1 cellular context compared by ENCODE assay signal in the genomic region with DNA sequence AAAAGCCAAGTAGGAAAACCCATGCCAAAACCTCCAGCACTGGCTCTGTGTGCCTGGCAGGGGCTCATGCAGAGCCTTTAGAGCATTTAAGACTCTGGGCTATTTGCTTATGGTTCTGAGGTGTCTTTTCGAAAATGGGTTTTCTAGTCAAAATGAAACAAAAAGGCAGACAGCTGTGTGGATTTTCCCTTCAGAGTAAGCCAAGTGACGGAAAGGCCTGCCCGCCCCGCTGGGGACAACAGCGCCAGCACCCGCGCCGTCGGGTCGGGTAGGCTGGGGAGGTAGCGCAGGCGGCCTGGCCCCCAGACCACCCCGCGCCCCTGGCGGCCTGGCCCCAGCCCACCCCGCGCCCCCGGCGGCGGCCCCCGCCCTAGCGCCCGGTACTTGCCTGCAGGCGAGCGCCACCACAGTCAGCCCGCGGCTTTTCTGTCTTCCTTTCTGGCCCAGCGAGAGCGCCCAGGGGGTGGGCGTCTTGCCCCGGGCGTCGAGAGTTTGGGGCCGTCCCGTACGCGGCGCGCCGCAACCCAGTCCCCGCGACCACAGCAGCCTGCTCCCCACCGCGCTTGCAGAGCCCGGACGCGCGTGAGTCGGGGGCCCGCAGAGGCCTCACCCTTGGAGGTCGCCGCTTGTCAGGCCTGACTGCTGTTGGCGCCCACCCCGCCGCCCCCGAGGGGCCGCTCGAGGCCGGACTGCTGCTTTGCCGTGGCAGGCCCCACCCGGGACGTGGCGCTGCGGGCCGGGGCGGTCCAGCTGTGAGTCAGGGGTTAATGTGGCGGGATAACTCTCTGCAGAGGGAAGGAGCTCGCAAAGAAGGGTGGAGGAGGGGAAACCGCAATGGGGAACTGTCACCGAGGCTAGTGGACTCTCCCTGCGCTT.
TF ChIP-seq lines count a peak whose summit lies in the region.

A gene with protein sequence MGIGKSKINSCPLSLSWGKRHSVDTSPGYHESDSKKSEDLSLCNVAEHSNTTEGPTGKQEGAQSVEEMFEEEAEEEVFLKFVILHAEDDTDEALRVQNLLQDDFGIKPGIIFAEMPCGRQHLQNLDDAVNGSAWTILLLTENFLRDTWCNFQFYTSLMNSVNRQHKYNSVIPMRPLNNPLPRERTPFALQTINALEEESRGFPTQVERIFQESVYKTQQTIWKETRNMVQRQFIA (minus strand): TSS at position 771 of the 876 bp plus-strand sequence. CDS start 21,223 bp downstream, outside the sequence.

TF ChIP-seq in GM12878, 131 proteins besides CTCF, POLR2A, EP300 and RAD21 (continued from another document and continues in another):
- TF ChIP-seq, protein P1, sequence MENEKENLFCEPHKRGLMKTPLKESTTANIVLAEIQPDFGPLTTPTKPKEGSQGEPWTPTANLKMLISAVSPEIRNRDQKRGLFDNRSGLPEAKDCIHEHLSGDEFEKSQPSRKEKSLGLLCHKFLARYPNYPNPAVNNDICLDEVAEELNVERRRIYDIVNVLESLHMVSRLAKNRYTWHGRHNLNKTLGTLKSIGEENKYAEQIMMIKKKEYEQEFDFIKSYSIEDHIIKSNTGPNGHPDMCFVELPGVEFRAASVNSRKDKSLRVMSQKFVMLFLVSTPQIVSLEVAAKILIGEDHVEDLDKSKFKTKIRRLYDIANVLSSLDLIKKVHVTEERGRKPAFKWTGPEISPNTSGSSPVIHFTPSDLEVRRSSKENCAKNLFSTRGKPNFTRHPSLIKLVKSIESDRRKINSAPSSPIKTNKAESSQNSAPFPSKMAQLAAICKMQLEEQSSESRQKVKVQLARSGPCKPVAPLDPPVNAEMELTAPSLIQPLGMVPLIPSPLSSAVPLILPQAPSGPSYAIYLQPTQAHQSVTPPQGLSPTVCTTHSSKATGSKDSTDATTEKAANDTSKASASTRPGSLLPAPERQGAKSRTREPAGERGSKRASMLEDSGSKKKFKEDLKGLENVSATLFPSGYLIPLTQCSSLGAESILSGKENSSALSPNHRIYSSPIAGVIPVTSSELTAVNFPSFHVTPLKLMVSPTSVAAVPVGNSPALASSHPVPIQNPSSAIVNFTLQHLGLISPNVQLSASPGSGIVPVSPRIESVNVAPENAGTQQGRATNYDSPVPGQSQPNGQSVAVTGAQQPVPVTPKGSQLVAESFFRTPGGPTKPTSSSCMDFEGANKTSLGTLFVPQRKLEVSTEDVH (IDR thresholded peaks at IDR 0.05; ENCODE audit: low read depth, partially characterized antibody), result no peak
- no peak; the same call in 1 of the 2 replicates for TF ChIP-seq RCOR1 (conservative IDR thresholded peaks at IDR 0.05; ENCODE audit: low read depth, low read length)
- TF ChIP-seq JUNB (IDR thresholded peaks at IDR 0.05), result peak; percentile 90
- TF ChIP-seq NFXL1 (IDR thresholded peaks at IDR 0.05; ENCODE audit: borderline replicate concordance), result no peak
- no peak; the same call in 1 of the 2 replicates for TF ChIP-seq MTA2 (IDR thresholded peaks at IDR 0.05; ENCODE audit: low read depth)
- peak; percentile 58; the same call in 1 of the 2 replicates for TF ChIP-seq CREB1 (IDR thresholded peaks at IDR 0.05; ENCODE audit: low read depth)
- TF ChIP-seq FOS (IDR thresholded peaks at IDR 0.05; ENCODE audit: borderline replicate concordance, extremely low read depth, insufficient read length), result no peak
- TF ChIP-seq, protein P2, sequence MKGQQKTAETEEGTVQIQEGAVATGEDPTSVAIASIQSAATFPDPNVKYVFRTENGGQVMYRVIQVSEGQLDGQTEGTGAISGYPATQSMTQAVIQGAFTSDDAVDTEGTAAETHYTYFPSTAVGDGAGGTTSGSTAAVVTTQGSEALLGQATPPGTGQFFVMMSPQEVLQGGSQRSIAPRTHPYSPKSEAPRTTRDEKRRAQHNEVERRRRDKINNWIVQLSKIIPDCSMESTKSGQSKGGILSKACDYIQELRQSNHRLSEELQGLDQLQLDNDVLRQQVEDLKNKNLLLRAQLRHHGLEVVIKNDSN (IDR thresholded peaks at IDR 0.05; ENCODE audit: borderline replicate concordance, extremely low read length, insufficient read depth, low read depth, low read length), result no peak
- TF ChIP-seq HDAC6 (IDR thresholded peaks at IDR 0.05; ENCODE audit: unreplicated experiment), result no peak
- no peak for TF ChIP-seq KDM1A (IDR thresholded peaks at IDR 0.05; ENCODE audit: borderline replicate concordance)
- TF ChIP-seq ESRRA (IDR thresholded peaks at IDR 0.05; ENCODE audit: low read length), result no peak
- 0 out of 2 replicates have a peak, but pooled peaks have one; percentile 50 for TF ChIP-seq ZBED1 (IDR thresholded peaks at IDR 0.05; ENCODE audit: borderline replicate concordance)
- peak in 1 of 2 experiments; percentile 21; a peak in 1 of 3 replicates for TF ChIP-seq EGR1 (IDR thresholded peaks at IDR 0.05; ENCODE audit: borderline replicate concordance in 1 of 2, low read depth in 2 of 2, low read length in 2 of 2)
- TF ChIP-seq, protein P3, sequence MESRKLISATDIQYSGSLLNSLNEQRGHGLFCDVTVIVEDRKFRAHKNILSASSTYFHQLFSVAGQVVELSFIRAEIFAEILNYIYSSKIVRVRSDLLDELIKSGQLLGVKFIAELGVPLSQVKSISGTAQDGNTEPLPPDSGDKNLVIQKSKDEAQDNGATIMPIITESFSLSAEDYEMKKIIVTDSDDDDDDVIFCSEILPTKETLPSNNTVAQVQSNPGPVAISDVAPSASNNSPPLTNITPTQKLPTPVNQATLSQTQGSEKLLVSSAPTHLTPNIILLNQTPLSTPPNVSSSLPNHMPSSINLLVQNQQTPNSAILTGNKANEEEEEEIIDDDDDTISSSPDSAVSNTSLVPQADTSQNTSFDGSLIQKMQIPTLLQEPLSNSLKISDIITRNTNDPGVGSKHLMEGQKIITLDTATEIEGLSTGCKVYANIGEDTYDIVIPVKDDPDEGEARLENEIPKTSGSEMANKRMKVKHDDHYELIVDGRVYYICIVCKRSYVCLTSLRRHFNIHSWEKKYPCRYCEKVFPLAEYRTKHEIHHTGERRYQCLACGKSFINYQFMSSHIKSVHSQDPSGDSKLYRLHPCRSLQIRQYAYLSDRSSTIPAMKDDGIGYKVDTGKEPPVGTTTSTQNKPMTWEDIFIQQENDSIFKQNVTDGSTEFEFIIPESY (IDR thresholded peaks at IDR 0.05), result no peak
- no peak for TF ChIP-seq CHD1 (IDR thresholded peaks at IDR 0.05; ENCODE audit: low read depth, low read length)
- TF ChIP-seq JUND (IDR thresholded peaks at IDR 0.05; ENCODE audit: low read depth, low read length), result peak; percentile 66
- TF ChIP-seq SUZ12 (IDR thresholded peaks at IDR 0.05; ENCODE audit: unreplicated experiment), result no peak
- no peak for TF ChIP-seq TBL1XR1 (IDR thresholded peaks at IDR 0.05; ENCODE audit: low read depth, low read length)
- no peak for TF ChIP-seq POLR2AphosphoS2 (IDR thresholded peaks at IDR 0.05; ENCODE audit: low read depth, low read length)
- TF ChIP-seq ETV6 (conservative IDR thresholded peaks at IDR 0.05 in 1 of 2, IDR thresholded peaks at IDR 0.05 in 1 of 2; ENCODE audit: borderline replicate concordance in 1 of 2, low read depth in 1 of 2), result peak in 1 of 2 experiments; percentile 64; a peak in 1 of 4 replicates
- TF ChIP-seq, protein P4, sequence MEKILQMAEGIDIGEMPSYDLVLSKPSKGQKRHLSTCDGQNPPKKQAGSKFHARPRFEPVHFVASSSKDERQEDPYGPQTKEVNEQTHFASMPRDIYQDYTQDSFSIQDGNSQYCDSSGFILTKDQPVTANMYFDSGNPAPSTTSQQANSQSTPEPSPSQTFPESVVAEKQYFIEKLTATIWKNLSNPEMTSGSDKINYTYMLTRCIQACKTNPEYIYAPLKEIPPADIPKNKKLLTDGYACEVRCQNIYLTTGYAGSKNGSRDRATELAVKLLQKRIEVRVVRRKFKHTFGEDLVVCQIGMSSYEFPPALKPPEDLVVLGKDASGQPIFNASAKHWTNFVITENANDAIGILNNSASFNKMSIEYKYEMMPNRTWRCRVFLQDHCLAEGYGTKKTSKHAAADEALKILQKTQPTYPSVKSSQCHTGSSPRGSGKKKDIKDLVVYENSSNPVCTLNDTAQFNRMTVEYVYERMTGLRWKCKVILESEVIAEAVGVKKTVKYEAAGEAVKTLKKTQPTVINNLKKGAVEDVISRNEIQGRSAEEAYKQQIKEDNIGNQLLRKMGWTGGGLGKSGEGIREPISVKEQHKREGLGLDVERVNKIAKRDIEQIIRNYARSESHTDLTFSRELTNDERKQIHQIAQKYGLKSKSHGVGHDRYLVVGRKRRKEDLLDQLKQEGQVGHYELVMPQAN (conservative IDR thresholded peaks at IDR 0.05), result peak; percentile 48; the same call in 1 of the 2 replicates
- peak; percentile 80 for TF ChIP-seq MEF2A (IDR thresholded peaks at IDR 0.05; ENCODE audit: insufficient read depth, low read depth, low read length)
- TF ChIP-seq BHLHE40 (IDR thresholded peaks at IDR 0.05; ENCODE audit: borderline replicate concordance in 1 of 2, low read depth in 2 of 2, low read length in 1 of 2), result peak; percentile 12 to 50; a peak in 2 of 4 replicates
- TF ChIP-seq MYC (IDR thresholded peaks at IDR 0.05; ENCODE audit: insufficient read depth, insufficient read length, insufficient replicate concordance, low read length, severe bottlenecking), result no peak
- TF ChIP-seq SREBF2 (IDR thresholded peaks at IDR 0.05; ENCODE audit: low read length), result no peak
- TF ChIP-seq, protein P5, sequence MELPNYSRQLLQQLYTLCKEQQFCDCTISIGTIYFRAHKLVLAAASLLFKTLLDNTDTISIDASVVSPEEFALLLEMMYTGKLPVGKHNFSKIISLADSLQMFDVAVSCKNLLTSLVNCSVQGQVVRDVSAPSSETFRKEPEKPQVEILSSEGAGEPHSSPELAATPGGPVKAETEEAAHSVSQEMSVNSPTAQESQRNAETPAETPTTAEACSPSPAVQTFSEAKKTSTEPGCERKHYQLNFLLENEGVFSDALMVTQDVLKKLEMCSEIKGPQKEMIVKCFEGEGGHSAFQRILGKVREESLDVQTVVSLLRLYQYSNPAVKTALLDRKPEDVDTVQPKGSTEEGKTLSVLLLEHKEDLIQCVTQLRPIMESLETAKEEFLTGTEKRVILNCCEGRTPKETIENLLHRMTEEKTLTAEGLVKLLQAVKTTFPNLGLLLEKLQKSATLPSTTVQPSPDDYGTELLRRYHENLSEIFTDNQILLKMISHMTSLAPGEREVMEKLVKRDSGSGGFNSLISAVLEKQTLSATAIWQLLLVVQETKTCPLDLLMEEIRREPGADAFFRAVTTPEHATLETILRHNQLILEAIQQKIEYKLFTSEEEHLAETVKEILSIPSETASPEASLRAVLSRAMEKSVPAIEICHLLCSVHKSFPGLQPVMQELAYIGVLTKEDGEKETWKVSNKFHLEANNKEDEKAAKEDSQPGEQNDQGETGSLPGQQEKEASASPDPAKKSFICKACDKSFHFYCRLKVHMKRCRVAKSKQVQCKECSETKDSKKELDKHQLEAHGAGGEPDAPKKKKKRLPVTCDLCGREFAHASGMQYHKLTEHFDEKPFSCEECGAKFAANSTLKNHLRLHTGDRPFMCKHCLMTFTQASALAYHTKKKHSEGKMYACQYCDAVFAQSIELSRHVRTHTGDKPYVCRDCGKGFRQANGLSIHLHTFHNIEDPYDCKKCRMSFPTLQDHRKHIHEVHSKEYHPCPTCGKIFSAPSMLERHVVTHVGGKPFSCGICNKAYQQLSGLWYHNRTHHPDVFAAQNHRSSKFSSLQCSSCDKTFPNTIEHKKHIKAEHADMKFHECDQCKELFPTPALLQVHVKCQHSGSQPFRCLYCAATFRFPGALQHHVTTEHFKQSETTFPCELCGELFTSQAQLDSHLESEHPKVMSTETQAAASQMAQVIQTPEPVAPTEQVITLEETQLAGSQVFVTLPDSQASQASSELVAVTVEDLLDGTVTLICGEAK (IDR thresholded peaks at IDR 0.05; ENCODE audit: borderline replicate concordance), result no peak
- no peak for TF ChIP-seq SIN3A (IDR thresholded peaks at IDR 0.05; ENCODE audit: low read depth, low read length)
- TF ChIP-seq CEBPB (IDR thresholded peaks at IDR 0.05; ENCODE audit: borderline replicate concordance in 1 of 2, low read depth in 2 of 2, low read length in 2 of 2), result no peak
- TF ChIP-seq KLF5 (IDR thresholded peaks at IDR 0.05; ENCODE audit: partially characterized antibody), result no peak
- no peak for TF ChIP-seq PAX8 (IDR thresholded peaks at IDR 0.05)
- no peak; the same call in 1 of the 2 replicates for TF ChIP-seq SMAD5 (IDR thresholded peaks at IDR 0.05; ENCODE audit: low read depth)
- TF ChIP-seq CHD4 (IDR thresholded peaks at IDR 0.05), result no peak
- no peak for TF ChIP-seq FOXK2 (IDR thresholded peaks at IDR 0.05)
- 0 out of 2 replicates have a peak, but pooled peaks have one; percentile 40 for TF ChIP-seq CHD2 (IDR thresholded peaks at IDR 0.05; ENCODE audit: borderline replicate concordance, low read depth, low read length)
- no peak for TF ChIP-seq MYB (IDR thresholded peaks at IDR 0.05; ENCODE audit: borderline replicate concordance, low read depth, low read length)
- peak; percentile 79 for TF ChIP-seq IKZF1 (conservative IDR thresholded peaks at IDR 0.05)
- TF ChIP-seq, protein P6, sequence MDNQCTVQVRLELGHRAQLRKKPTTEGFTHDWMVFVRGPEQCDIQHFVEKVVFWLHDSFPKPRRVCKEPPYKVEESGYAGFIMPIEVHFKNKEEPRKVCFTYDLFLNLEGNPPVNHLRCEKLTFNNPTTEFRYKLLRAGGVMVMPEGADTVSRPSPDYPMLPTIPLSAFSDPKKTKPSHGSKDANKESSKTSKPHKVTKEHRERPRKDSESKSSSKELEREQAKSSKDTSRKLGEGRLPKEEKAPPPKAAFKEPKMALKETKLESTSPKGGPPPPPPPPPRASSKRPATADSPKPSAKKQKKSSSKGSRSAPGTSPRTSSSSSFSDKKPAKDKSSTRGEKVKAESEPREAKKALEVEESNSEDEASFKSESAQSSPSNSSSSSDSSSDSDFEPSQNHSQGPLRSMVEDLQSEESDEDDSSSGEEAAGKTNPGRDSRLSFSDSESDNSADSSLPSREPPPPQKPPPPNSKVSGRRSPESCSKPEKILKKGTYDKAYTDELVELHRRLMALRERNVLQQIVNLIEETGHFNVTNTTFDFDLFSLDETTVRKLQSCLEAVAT (IDR thresholded peaks at IDR 0.05), result peak; percentile 10; the same call in 1 of the 2 replicates
- TF ChIP-seq SRF (IDR thresholded peaks at IDR 0.05; ENCODE audit: low read depth in 2 of 2, low read length in 2 of 2), result no peak
- TF ChIP-seq TCF3 (IDR thresholded peaks at IDR 0.05; ENCODE audit: borderline replicate concordance, insufficient read depth, low read depth, low read length), result peak; percentile 91
- TF ChIP-seq NR2F1 (conservative IDR thresholded peaks at IDR 0.05), result peak; percentile 73; the same call in 1 of the 2 replicates
- no peak for TF ChIP-seq SMC3 (IDR thresholded peaks at IDR 0.05; ENCODE audit: borderline replicate concordance, low read length)
- TF ChIP-seq, protein P7, sequence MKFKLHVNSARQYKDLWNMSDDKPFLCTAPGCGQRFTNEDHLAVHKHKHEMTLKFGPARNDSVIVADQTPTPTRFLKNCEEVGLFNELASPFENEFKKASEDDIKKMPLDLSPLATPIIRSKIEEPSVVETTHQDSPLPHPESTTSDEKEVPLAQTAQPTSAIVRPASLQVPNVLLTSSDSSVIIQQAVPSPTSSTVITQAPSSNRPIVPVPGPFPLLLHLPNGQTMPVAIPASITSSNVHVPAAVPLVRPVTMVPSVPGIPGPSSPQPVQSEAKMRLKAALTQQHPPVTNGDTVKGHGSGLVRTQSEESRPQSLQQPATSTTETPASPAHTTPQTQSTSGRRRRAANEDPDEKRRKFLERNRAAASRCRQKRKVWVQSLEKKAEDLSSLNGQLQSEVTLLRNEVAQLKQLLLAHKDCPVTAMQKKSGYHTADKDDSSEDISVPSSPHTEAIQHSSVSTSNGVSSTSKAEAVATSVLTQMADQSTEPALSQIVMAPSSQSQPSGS (IDR thresholded peaks at IDR 0.05; ENCODE audit: low read length), result peak; percentile 72
